26 cellular contexts compared by ENCODE assay signal in genomic region chr1:3212453-3213230, GRCh38.
"Had no signal": no experiment of that assay in that cellular context is flagged by ENCODE, and none has a peak within 500 bp of the region (broad histone marks: within the 10 kb centered on the region; RNA-seq: fewer than 3 reads in every experiment).

No MANE protein-coding gene starts in this region.

- DNase-seq: effector CD8-positive, alpha-beta T cell; endodermal cell; foreskin fibroblast; heart left ventricle; left ventricle myocardium superior; lower lobe of right lung; naive thymus-derived CD8-positive, alpha-beta T cell; nephron progenitor cell; stimulated activated CD4-positive, alpha-beta T cell treated with anti-CD3 and anti-CD28 coated beads, Interleukin-12 subunit alpha, Interleukin-12 subunit beta, amount 100 ng/mL, for 4 hours; stimulated activated CD4-positive, alpha-beta T cell treated with anti-CD3 and anti-CD28 coated beads, Interleukin-1b, Interleukin-23, amount 100 ng/mL, for 48 hours; stimulated activated CD4-positive, alpha-beta T cell treated with anti-CD3 and anti-CD28 coated beads, Interleukin-4, amount 100 ng/mL, for 1 hour; stimulated activated CD8-positive, alpha-beta memory T cell treated with anti-CD3 and anti-CD28 coated beads, Interleukin-4, amount 100 ng/mL, for 48 hours; stimulated activated naive CD4-positive, alpha-beta T cell; stimulated activated naive CD8-positive, alpha-beta T cell treated with anti-CD3 and anti-CD28 coated beads, Interleukin-15, amount 100 ng/mL, for 72 hours; testis had no signal

- H3K4me3 ChIP-seq: gastroesophageal sphincter, heart left ventricle, hepatocyte, lower lobe of right lung, prostate gland, right atrium auricular region, smooth muscle cell, testis, tibial nerve, upper lobe of left lung had no signal

- H3K9me3 Mint-ChIP-seq: endodermal cell; naive thymus-derived CD8-positive, alpha-beta T cell; nephron progenitor cell; stimulated activated naive CD8-positive, alpha-beta T cell treated with anti-CD3 and anti-CD28 coated beads, Interleukin-15, amount 100 ng/mL, for 72 hours had no signal

- H3K79me2 ChIP-seq: hepatocyte had no signal

- H3K4me2 ChIP-seq: hepatocyte, smooth muscle cell had no signal

- H3K27ac ChIP-seq: epithelial cell of prostate, gastroesophageal sphincter, heart left ventricle, hepatocyte, lower lobe of right lung, prostate gland, right atrium auricular region, testis, upper lobe of left lung had no signal

- H3K4me3 Mint-ChIP-seq: endodermal cell; naive thymus-derived CD8-positive, alpha-beta T cell; nephron progenitor cell; stimulated activated naive CD8-positive, alpha-beta T cell treated with anti-CD3 and anti-CD28 coated beads, Interleukin-15, amount 100 ng/mL, for 72 hours had no signal

- FAIRE-seq: urothelium cell line had no signal

- H3K27ac Mint-ChIP-seq: endodermal cell; naive thymus-derived CD8-positive, alpha-beta T cell; nephron progenitor cell; stimulated activated naive CD8-positive, alpha-beta T cell treated with anti-CD3 and anti-CD28 coated beads, Interleukin-15, amount 100 ng/mL, for 72 hours had no signal

- ATAC-seq: esophagus mucosa; gastroesophageal sphincter; lower lobe of right lung; naive thymus-derived CD8-positive, alpha-beta T cell; sciatic nerve; stimulated activated naive CD8-positive, alpha-beta T cell treated with anti-CD3 and anti-CD28 coated beads, Interleukin-15, amount 100 ng/mL, for 72 hours had no signal

- H3K4me1 Mint-ChIP-seq: endodermal cell; naive thymus-derived CD8-positive, alpha-beta T cell; stimulated activated naive CD8-positive, alpha-beta T cell treated with anti-CD3 and anti-CD28 coated beads, Interleukin-15, amount 100 ng/mL, for 72 hours had no signal

- H2AFZ ChIP-seq: hepatocyte had no signal

- H3K36me3 ChIP-seq: gastroesophageal sphincter, heart left ventricle, lower lobe of right lung, prostate gland, right atrium auricular region, tibial nerve, upper lobe of left lung had no signal

- H3K9me3 ChIP-seq: gastroesophageal sphincter, heart left ventricle, lower lobe of right lung, prostate gland, right atrium auricular region, testis, tibial nerve, upper lobe of left lung had no signal

- H3K27me3 ChIP-seq: hepatocyte, right atrium auricular region, testis, tibial nerve, upper lobe of left lung had no signal

- H3K36me3 Mint-ChIP-seq: naive thymus-derived CD8-positive, alpha-beta T cell had no signal

- H3K4me1 ChIP-seq: prostate gland, right atrium auricular region, testis had no signal
